9 cellular contexts compared by ENCODE assay signal in genomic region chr15:74365619-74366445, GRCh38. TPM values are rescaled to one million over a fixed set of nuclear protein-coding genes. Genes with fewer than 3 reads are reported as not detected.
A peak's percentile ranks its signal among the peaks of the same experiment; 100 is the strongest.
DNase-seq lines count a peak whose midpoint lies in the region; ATAC-seq, FAIRE-seq and TF ChIP-seq lines count a peak whose summit lies in the region.
"Had no signal": no experiment of that assay in that cellular context is flagged by ENCODE, and none has a peak within 500 bp of the region (broad histone marks: within the 10 kb centered on the region; RNA-seq: fewer than 3 reads in every experiment).

No MANE protein-coding gene starts in this region.

- no peak overlapping the region for H3K14ac ChIP-seq in H1 (ENCODE audit: insufficient read length)

- intact Hi-C loops in upper lobe of right lung (cut with DNase I), result no loop called here

- CTCF ChIA-PET in AG04449 (lab: Yijun Ruan, JAX) (interaction anchor here (1.0 to 32.0 kb wide), 8 partner anchors 10 to 405 kb away, joined by 3 to 1700 read pairs (median 4); partner anchors contain the start of gene SEMA7A), H1 (lab: Charles Lee; ENCODE audit: partially characterized antibody) (interaction anchor here (0.6 to 36.8 kb wide), 6 partner anchors 16 to 71 kb away, joined by 3 to 1311 read pairs (median 4); partner anchors contain the start of gene SEMA7A)

- peak overlapping the region; percentile 25; the same call in 1 of the 2 replicates for H2BK15ac ChIP-seq in H1 (ENCODE audit: low read length)
- H2BK15ac ChIP-seq in mesendoderm (replicated peaks; ENCODE audit: low read depth), result no peak overlapping the region

- H4K8ac ChIP-seq in H1 (ENCODE audit: extremely low read depth, insufficient read depth, low read length), result peak overlapping the region; percentile 62
- peak overlapping the region; percentile 82 for H4K8ac ChIP-seq in mesendoderm (ENCODE audit: low read depth, low read length)

- H2BK12ac ChIP-seq in H1 (ENCODE audit: low read depth, low read length), result peak overlapping the region; percentile 94; the same call in 1 of the 2 replicates

- H3K56ac ChIP-seq in H1 (replicated peaks; ENCODE audit: insufficient read length, low read depth, low read length) (peak overlapping the region; percentile 65), mesendoderm (ENCODE audit: low read length) (peak overlapping the region; percentile 96)

- H2BK20ac ChIP-seq in H1 (ENCODE audit: low read length), result no peak overlapping the region

- no peak overlapping the region for H4K5ac ChIP-seq in H1 (ENCODE audit: insufficient read length, low read depth, low read length)
- peak overlapping the region; percentile 0 for H4K5ac ChIP-seq in mesendoderm (ENCODE audit: low read length)

- no peak overlapping the region for H3K4ac ChIP-seq in H1 (replicated peaks; ENCODE audit: insufficient read length, low read depth, low read length)
- peak overlapping the region; percentile 60 for H3K4ac ChIP-seq in mesendoderm (ENCODE audit: low read depth, low read length)

- H2BK5ac ChIP-seq in H1 (ENCODE audit: low read depth, low read length), result peak overlapping the region; percentile 20; the same call in 1 of the 2 replicates
- peak overlapping the region; percentile 58 for H2BK5ac ChIP-seq in mesendoderm (ENCODE audit: low read length)

- H3K27ac ChIP-seq in H1 (ENCODE audit: low read depth, low read length), result no peak overlapping the region
- peak overlapping the region; percentile 57 for H3K27ac ChIP-seq in mesendoderm (ENCODE audit: low read depth, low read length)
- H3K27ac ChIP-seq in upper lobe of right lung, result peak overlapping the region; percentile 34

- POLR2A ChIA-PET in AG04449 (lab: Yijun Ruan, JAX), result no interaction called here
- POLR2A ChIA-PET in H1 (lab: Charles Lee; ENCODE audit: partially characterized antibody), result interaction anchor here (0.9 to 1.8 kb wide), 3 partner anchors 8 to 35 kb away, joined by 3 to 4 read pairs (median 3); no protein-coding TSS in a partner anchor

- H3K4me1 ChIP-seq in H1 (replicated peaks in 1 of 4; ENCODE audit: control insufficient read depth in 3 of 4, insufficient read depth in 4 of 4, low read length in 3 of 4), result peaks cover 3 to 13% (median 8%) of the 10 kb centered on the region in 4 experiments
- peaks cover 10% of the 10 kb centered on the region for H3K4me1 ChIP-seq in mesendoderm (ENCODE audit: control insufficient read depth, low read depth, low read length)
- peaks cover 10% of the 10 kb centered on the region for H3K4me1 ChIP-seq in upper lobe of right lung

- no peak overlapping the region for H2AK5ac ChIP-seq in H1 (ENCODE audit: low read depth, low read length)
- H2AK5ac ChIP-seq in mesendoderm (ENCODE audit: low read length), result no peak overlapping the region

- H3K79me1 ChIP-seq in H1 (ENCODE audit: low read depth, low read length) (no peaks in the 10 kb centered on the region), mesendoderm (ENCODE audit: low read length) (no peaks in the 10 kb centered on the region)

- no peak for FAIRE-seq in H1 (lab: Jason Lieb, UNC)

- no peaks in the 10 kb centered on the region for H3K79me2 ChIP-seq in H1 (ENCODE audit: control insufficient read depth in 1 of 2, insufficient read depth in 2 of 2, low read length in 2 of 2)
- H3K79me2 ChIP-seq in mesendoderm (ENCODE audit: control insufficient read depth, insufficient read depth, low read length), result no peaks in the 10 kb centered on the region

- TF ChIP-seq CTCF in AG04449 (IDR thresholded peaks at IDR 0.05; ENCODE audit: insufficient read depth, low read length, missing control alignments) (no peak), H1 (IDR thresholded peaks at IDR 0.05; ENCODE audit: control extremely low read depth in 1 of 3, insufficient read depth in 1 of 3, low read depth in 1 of 3, low read length in 3 of 3) (no peak), upper lobe of right lung (IDR thresholded peaks at IDR 0.05) (no peak)

- 9% methylated on average over 58 of the region's 75 CpGs; no CpG with 5 or more reads in 1 of the 2 experiments for WGBS in H1 (ENCODE audit: extremely low coverage in 1 of 2, insufficient coverage in 1 of 2, insufficient read length in 1 of 2, insufficient replicate concordance in 2 of 2, low coverage in 1 of 2, low lambda C conversion rate in 2 of 2, missing lambda C conversion rate in 1 of 2), 2 experiments
- WGBS in mesendoderm (ENCODE audit: extremely low coverage, insufficient coverage, low lambda C conversion rate), result no CpG with 5 or more reads among the region's 75 CpGs

- H3K23me2 ChIP-seq in H1 (ENCODE audit: low read depth, low read length), result peaks cover 6% of the 10 kb centered on the region; the same call in 1 of the 2 replicates

- H3K36me3 ChIP-seq in H1 (ENCODE audit: control insufficient read depth in 2 of 4, insufficient read depth in 4 of 4, low read length in 3 of 4) (no peaks in the 10 kb centered on the region), mesendoderm (ENCODE audit: control insufficient read depth, insufficient read depth, low read length) (no peaks in the 10 kb centered on the region), upper lobe of right lung (no peaks in the 10 kb centered on the region)

- H3K18ac ChIP-seq in H1 (ENCODE audit: extremely low read depth, low read length), result peak overlapping the region; percentile 86
- peak overlapping the region; percentile 8 for H3K18ac ChIP-seq in mesendoderm (ENCODE audit: low read length)

- H3K27me3 ChIP-seq in H1 (replicated peaks in 1 of 4; ENCODE audit: control insufficient read depth in 3 of 4, extremely low read depth in 1 of 4, insufficient read depth in 3 of 4, low read length in 3 of 4) (peaks cover 0 to 16% (median 10%) of the 10 kb centered on the region in 4 experiments; a peak in 5 of 7 replicates), mesendoderm (ENCODE audit: insufficient read depth, low read length, poor library complexity) (no peaks in the 10 kb centered on the region), upper lobe of right lung (peaks cover 14% of the 10 kb centered on the region)

- H2BK120ac ChIP-seq in H1 (replicated peaks; ENCODE audit: low read depth, low read length) (no peak overlapping the region), mesendoderm (ENCODE audit: low read depth, low read length) (peak overlapping the region; percentile 1)

- DNase-seq in AG04449 (ENCODE audit: low read depth, low spot score) (no peak), LoVo (ENCODE audit: low spot score) (peak; percentile 46), H1 (ENCODE audit: low read depth in 1 of 2, low spot score in 2 of 2) (peak in 1 of 2 experiments; percentile 83), mesendoderm (peak; percentile 84), upper lobe of right lung (peak; percentile 77), Ammon's horn (ENCODE audit: low spot score) (no peak)
- no peak for DNase-seq in stimulated activated naive CD4-positive, alpha-beta T cell (lab: John Stamatoyannopoulos, UW)

- H4K20me1 ChIP-seq in H1 (replicated peaks in 1 of 2; ENCODE audit: control insufficient read depth in 1 of 2, insufficient read depth in 2 of 2, low read length in 2 of 2), result no peaks in the 10 kb centered on the region

- H3K4me2 ChIP-seq in H1 (ENCODE audit: insufficient read depth in 1 of 2, low read depth in 2 of 2, low read length in 2 of 2) (peak overlapping the region; percentile 78 to 79), mesendoderm (ENCODE audit: low read length) (peak overlapping the region; percentile 72)

- no peak for TF ChIP-seq EP300 in H1 (IDR thresholded peaks at IDR 0.05; ENCODE audit: borderline replicate concordance in 1 of 2, low read depth in 2 of 2, low read length in 2 of 2)

- ATAC-seq in upper lobe of right lung, result peak; percentile 82
- no peak for ATAC-seq in GM21390 (IDR thresholded peaks at IDR 0.05; ENCODE audit: unreplicated experiment)

- no peaks in the 10 kb centered on the region for H3K9me3 ChIP-seq in H1 (ENCODE audit: insufficient read depth in 2 of 2, low read depth in 1 of 2, low read length in 1 of 2)
- no peaks in the 10 kb centered on the region for H3K9me3 ChIP-seq in upper lobe of right lung

- H2AFZ ChIP-seq in H1 (ENCODE audit: low read length), result peak overlapping the region; percentile 33

- peak in 1 of 2 experiments; percentile 78; a peak in 2 of 3 replicates for TF ChIP-seq POLR2A in H1 (IDR thresholded peaks at IDR 0.05; ENCODE audit: control extremely low read depth in 1 of 2, low read depth in 2 of 2, low read length in 2 of 2)

- H4K91ac ChIP-seq in H1 (replicated peaks; ENCODE audit: insufficient read length, low read length), result no peak overlapping the region

- H3K4me3 ChIP-seq in AG04449 (ENCODE audit: low read depth, low read length), result peak overlapping the region; percentile 59
- H3K4me3 ChIP-seq in H1 (ENCODE audit: extremely low read depth in 1 of 4, insufficient read depth in 2 of 4, low read depth in 3 of 4, low read length in 4 of 4), result peak overlapping the region; percentile 53 to 67 (median 65)
- H3K4me3 ChIP-seq in mesendoderm (ENCODE audit: low read length), result peak overlapping the region; percentile 52
- H3K4me3 ChIP-seq in upper lobe of right lung, result peak overlapping the region; percentile 55

- peak overlapping the region; percentile 48 to 72 (median 68) for H3K9ac ChIP-seq in H1 (replicated peaks in 1 of 4; ENCODE audit: extremely low read depth in 1 of 4, low read depth in 3 of 4, low read length in 3 of 4)
- H3K9ac ChIP-seq in mesendoderm (ENCODE audit: low read length), result peak overlapping the region; percentile 88

- no peak overlapping the region for H3K23ac ChIP-seq in H1 (ENCODE audit: insufficient read length)
- peak overlapping the region; percentile 84 for H3K23ac ChIP-seq in mesendoderm (ENCODE audit: low read length)

- no peak for TF ChIP-seq RAD21 in H1 (IDR thresholded peaks at IDR 0.05 in 1 of 2, conservative IDR thresholded peaks at IDR 0.05 in 1 of 2; ENCODE audit: low read depth in 2 of 2, low read length in 2 of 2)

TF ChIP-seq in H1, 55 proteins besides CTCF, POLR2A, EP300 and RAD21 (continues in another document):
- no peak for TF ChIP-seq JUND (IDR thresholded peaks at IDR 0.05; ENCODE audit: low read length)
- peak; percentile 94 for TF ChIP-seq CREB1 (IDR thresholded peaks at IDR 0.05)
- TF ChIP-seq SIN3A (conservative IDR thresholded peaks at IDR 0.05 in 1 of 2, IDR thresholded peaks at IDR 0.05 in 1 of 2; ENCODE audit: low read depth in 1 of 2, low read length in 2 of 2), result peak in 1 of 2 experiments; percentile 67; a peak in 2 of 4 replicates
- TF ChIP-seq CHD1 (IDR thresholded peaks at IDR 0.05; ENCODE audit: low read depth, low read length), result no peak
- TF ChIP-seq MAX (IDR thresholded peaks at IDR 0.05), result peak; percentile 44; the same call in 1 of the 2 replicates

RNA-seq across cellular contexts. Expression of gene CYP11A1, which starts 1.6 kb away (rescaled TPM):
- total RNA-seq in H1 (2021; fragmentation: NEBNext Ultra II Directional; extraction: Animal tissue kit (Norgen Biotek cat#: 25700)), result 1.9 and 3.3 TPM in 2 replicates
- polyA plus RNA-seq in H1 (2011; rRNA removed), result 7.2 and 7.5 TPM in 2 replicates
- polyA plus RNA-seq in H1 (2011; cell fraction: cytosol; rRNA removed), result 6.9 TPM
- polyA plus RNA-seq in H1 (2011; cell fraction: nucleus; rRNA removed), result 7.1 TPM
- 3.6 to 5.9 TPM (median 4.9 TPM) in 4 replicates for polyA plus RNA-seq in H1 (2012, experiment 1 of 2)
- polyA plus RNA-seq in H1 (2012, experiment 2 of 2), result 4.9 TPM
- polyA plus RNA-seq in H1 (2013, experiment 1 of 2), result 2.0 TPM
- 2.0 TPM for polyA plus RNA-seq in H1 (2013, experiment 2 of 2)
- polyA minus RNA-seq in H1 (2011; rRNA and poly(A)+ RNA removed), result 6.3 and 7.6 TPM in 2 replicates
- polyA minus RNA-seq in H1 (2011; cell fraction: cytosol; rRNA and poly(A)+ RNA removed), result 4.3 TPM
- polyA minus RNA-seq in H1 (2011; cell fraction: nucleus; rRNA and poly(A)+ RNA removed), result 2.8 TPM
- polyA plus RNA-seq in mesendoderm (2013, experiment 1 of 2), result 2.5 TPM
- 2.9 TPM for polyA plus RNA-seq in mesendoderm (2013, experiment 2 of 2)
- 1.1 TPM for total RNA-seq in upper lobe of right lung
- total RNA-seq: temporal lobe had no signal

Comparison
In these comparisons a context has a peak if more than half of its experiments do, and no peak if none do; other contexts are left out.
1. DNase-seq: peak in LoVo (single experiment), mesendoderm (single experiment) and upper lobe of right lung (single experiment); none in AG04449 (single experiment), Ammon's horn (single experiment) and stimulated activated naive CD4-positive, alpha-beta T cell (0 of 6).
2. Peak in every context shown above with its lines, with median percentiles within 50 percentile points of each other: H3K4me3 ChIP-seq.